In genomic region chr4:158845166-158846041, GRCh38 we compare ENCODE assay signal across 1 cellular context.
A peak's percentile ranks its signal among the peaks of the same experiment; 100 is the strongest.
TF ChIP-seq lines count a peak whose summit lies in the region.

No MANE protein-coding gene starts in this region.

TF ChIP-seq in HEK293, 187 proteins besides CTCF, POLR2A, EP300 and RAD21 (continued from another document):
- TF ChIP-seq ZBTB44 (tag by site-specific recombination; IDR thresholded peaks at IDR 0.05) (peak; percentile 57), SP3 (tag by site-specific recombination; IDR thresholded peaks at IDR 0.05) (no peak), ZNF621 (tag by site-specific recombination; IDR thresholded peaks at IDR 0.05) (no peak), ZBTB17 (tag by site-specific recombination; IDR thresholded peaks at IDR 0.05) (0 out of 2 replicates have a peak, but pooled peaks have one; percentile 20)
